In the genomic region with DNA sequence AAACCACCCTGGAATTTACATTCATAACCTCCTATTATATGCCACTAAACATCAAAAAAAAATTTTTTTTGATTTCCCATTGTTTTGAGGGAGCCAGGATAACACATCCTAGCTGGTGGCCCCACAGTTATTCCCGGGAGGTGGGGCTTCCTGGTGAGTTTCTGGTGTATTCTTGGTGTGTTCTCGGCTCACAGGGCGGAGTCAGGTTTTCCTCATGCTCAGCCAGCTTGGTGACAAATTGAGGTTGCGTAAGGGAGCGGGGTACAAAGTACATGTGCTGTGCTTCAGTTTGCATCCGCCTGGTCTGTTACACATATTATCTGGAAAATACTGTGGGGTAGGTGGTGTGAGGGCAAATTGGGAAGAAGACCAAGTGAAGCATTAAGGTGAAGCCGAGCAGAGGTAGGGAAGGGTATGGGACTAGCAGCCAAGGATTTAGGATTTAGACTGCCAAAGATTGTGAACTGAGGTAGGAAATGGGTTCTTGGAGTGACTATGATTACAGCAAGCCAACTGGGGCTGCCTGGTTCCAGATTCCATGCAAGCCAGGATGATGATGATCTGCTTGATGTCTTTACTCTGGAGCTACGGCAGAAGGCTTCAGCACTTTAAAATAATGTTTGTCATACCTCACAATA, we compare ENCODE assay signal across 1 cellular context.
TF ChIP-seq lines count a peak whose summit lies in the region.

No MANE protein-coding gene starts in this region.

TF ChIP-seq in HCT116, 20 proteins besides CTCF, POLR2A, EP300 and RAD21 (continued from another document):
- TF ChIP-seq ZFX (IDR thresholded peaks at IDR 0.05) (no peak), JUND (IDR thresholded peaks at IDR 0.05) (no peak), SIN3A (IDR thresholded peaks at IDR 0.05; ENCODE audit: low read depth) (no peak), CBX3 (IDR thresholded peaks at IDR 0.05; ENCODE audit: low read depth) (peak; percentile 92), POLR2AphosphoS5 (IDR thresholded peaks at IDR 0.05; ENCODE audit: low read depth, low read length) (no peak)
- TF ChIP-seq, protein P1, sequence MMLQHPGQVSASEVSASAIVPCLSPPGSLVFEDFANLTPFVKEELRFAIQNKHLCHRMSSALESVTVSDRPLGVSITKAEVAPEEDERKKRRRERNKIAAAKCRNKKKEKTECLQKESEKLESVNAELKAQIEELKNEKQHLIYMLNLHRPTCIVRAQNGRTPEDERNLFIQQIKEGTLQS (IDR thresholded peaks at IDR 0.05), result no peak
